ENCODE assay signal across 1 cellular context in genomic region chr10:103918053-103918846, GRCh38.
A peak's percentile ranks its signal among the peaks of the same experiment; 100 is the strongest.
TF ChIP-seq lines count a peak whose summit lies in the region.

A gene with protein sequence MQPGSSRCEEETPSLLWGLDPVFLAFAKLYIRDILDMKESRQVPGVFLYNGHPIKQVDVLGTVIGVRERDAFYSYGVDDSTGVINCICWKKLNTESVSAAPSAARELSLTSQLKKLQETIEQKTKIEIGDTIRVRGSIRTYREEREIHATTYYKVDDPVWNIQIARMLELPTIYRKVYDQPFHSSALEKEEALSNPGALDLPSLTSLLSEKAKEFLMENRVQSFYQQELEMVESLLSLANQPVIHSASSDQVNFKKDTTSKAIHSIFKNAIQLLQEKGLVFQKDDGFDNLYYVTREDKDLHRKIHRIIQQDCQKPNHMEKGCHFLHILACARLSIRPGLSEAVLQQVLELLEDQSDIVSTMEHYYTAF (minus strand): TSS chr10:103918184. CDS start chr10:103917594, 590 bp downstream.

TF ChIP-seq in GM12878, 131 proteins besides CTCF, POLR2A, EP300 and RAD21 (continued from another document and continues in another):
- TF ChIP-seq E2F8 (IDR thresholded peaks at IDR 0.05; ENCODE audit: low read depth, partially characterized antibody) (no peak), FOXK2 (IDR thresholded peaks at IDR 0.05) (no peak), TAF1 (IDR thresholded peaks at IDR 0.05; ENCODE audit: borderline replicate concordance, low read depth, low read length) (peak; percentile 78), SKIL (IDR thresholded peaks at IDR 0.05; ENCODE audit: low read depth, poor library complexity, severe bottlenecking) (no peak), RBBP5 (conservative IDR thresholded peaks at IDR 0.05) (no peak), HDAC6 (IDR thresholded peaks at IDR 0.05; ENCODE audit: unreplicated experiment) (no peak), NR2C2 (IDR thresholded peaks at IDR 0.05; ENCODE audit: borderline replicate concordance, control insufficient read depth, insufficient read length, low read depth) (no peak), SMC3 (IDR thresholded peaks at IDR 0.05; ENCODE audit: borderline replicate concordance, low read length) (no peak; the same call in 1 of the 2 replicates), YBX1 (IDR thresholded peaks at IDR 0.05) (no peak), RELA (IDR thresholded peaks at IDR 0.05; ENCODE audit: borderline replicate concordance, partially characterized antibody) (no peak), SREBF2 (IDR thresholded peaks at IDR 0.05; ENCODE audit: low read length) (no peak), SMAD1 (IDR thresholded peaks at IDR 0.05; ENCODE audit: low read depth, partially characterized antibody) (no peak), MEF2A (IDR thresholded peaks at IDR 0.05; ENCODE audit: insufficient read depth, low read depth, low read length) (0 out of 2 replicates have a peak, but pooled peaks have one; percentile 7), NFYA (IDR thresholded peaks at IDR 0.05; ENCODE audit: borderline replicate concordance, low read depth, low read length) (no peak), ZNF622 (IDR thresholded peaks at IDR 0.05) (no peak), KLF5 (IDR thresholded peaks at IDR 0.05; ENCODE audit: partially characterized antibody) (no peak), RUNX3 (IDR thresholded peaks at IDR 0.05; ENCODE audit: low read length) (peak; percentile 30; the same call in 1 of the 2 replicates), BHLHE40 (IDR thresholded peaks at IDR 0.05; ENCODE audit: borderline replicate concordance in 1 of 2, low read depth in 2 of 2, low read length in 1 of 2) (no peak), SP1 (IDR thresholded peaks at IDR 0.05; ENCODE audit: low read depth, low read length) (peak; percentile 23), ZNF384 (IDR thresholded peaks at IDR 0.05; ENCODE audit: borderline replicate concordance, low read depth, low read length) (no peak), RFX5 (IDR thresholded peaks at IDR 0.05; ENCODE audit: low read depth, low read length) (no peak), PAX8 (IDR thresholded peaks at IDR 0.05) (no peak), SMAD5 (IDR thresholded peaks at IDR 0.05; ENCODE audit: low read depth) (peak; percentile 75; the same call in 1 of the 2 replicates), NBN (IDR thresholded peaks at IDR 0.05) (peak; percentile 24), SREBF1 (IDR thresholded peaks at IDR 0.05; ENCODE audit: low read length) (no peak), POLR2AphosphoS2 (IDR thresholded peaks at IDR 0.05; ENCODE audit: low read depth, low read length) (0 out of 2 replicates have a peak, but pooled peaks have one; percentile 81), ZBED1 (IDR thresholded peaks at IDR 0.05; ENCODE audit: borderline replicate concordance) (no peak; the same call in 1 of the 2 replicates), EGR1 (IDR thresholded peaks at IDR 0.05; ENCODE audit: borderline replicate concordance in 1 of 2, low read depth in 2 of 2, low read length in 2 of 2) (peak in 1 of 2 experiments; percentile 28; a peak in 1 of 3 replicates), MTA3 (IDR thresholded peaks at IDR 0.05; ENCODE audit: borderline replicate concordance, low read length) (no peak), CHD1 (IDR thresholded peaks at IDR 0.05; ENCODE audit: low read depth, low read length) (no peak), NRF1 (conservative IDR thresholded peaks at IDR 0.05; ENCODE audit: low read depth, low read length) (peak; percentile 42), ZNF24 (IDR thresholded peaks at IDR 0.05) (no peak), CEBPZ (IDR thresholded peaks at IDR 0.05; ENCODE audit: low read depth, low read length) (no peak), BCL11A (IDR thresholded peaks at IDR 0.05; ENCODE audit: low read depth, low read length) (no peak), IKZF2 (IDR thresholded peaks at IDR 0.05) (peak; percentile 3 to 7; a peak in 1 of 4 replicates)
- TF ChIP-seq, protein P1, sequence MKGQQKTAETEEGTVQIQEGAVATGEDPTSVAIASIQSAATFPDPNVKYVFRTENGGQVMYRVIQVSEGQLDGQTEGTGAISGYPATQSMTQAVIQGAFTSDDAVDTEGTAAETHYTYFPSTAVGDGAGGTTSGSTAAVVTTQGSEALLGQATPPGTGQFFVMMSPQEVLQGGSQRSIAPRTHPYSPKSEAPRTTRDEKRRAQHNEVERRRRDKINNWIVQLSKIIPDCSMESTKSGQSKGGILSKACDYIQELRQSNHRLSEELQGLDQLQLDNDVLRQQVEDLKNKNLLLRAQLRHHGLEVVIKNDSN (IDR thresholded peaks at IDR 0.05; ENCODE audit: borderline replicate concordance, extremely low read length, insufficient read depth, low read depth, low read length): no peak
- TF ChIP-seq, protein P2, sequence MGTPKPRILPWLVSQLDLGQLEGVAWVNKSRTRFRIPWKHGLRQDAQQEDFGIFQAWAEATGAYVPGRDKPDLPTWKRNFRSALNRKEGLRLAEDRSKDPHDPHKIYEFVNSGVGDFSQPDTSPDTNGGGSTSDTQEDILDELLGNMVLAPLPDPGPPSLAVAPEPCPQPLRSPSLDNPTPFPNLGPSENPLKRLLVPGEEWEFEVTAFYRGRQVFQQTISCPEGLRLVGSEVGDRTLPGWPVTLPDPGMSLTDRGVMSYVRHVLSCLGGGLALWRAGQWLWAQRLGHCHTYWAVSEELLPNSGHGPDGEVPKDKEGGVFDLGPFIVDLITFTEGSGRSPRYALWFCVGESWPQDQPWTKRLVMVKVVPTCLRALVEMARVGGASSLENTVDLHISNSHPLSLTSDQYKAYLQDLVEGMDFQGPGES (IDR thresholded peaks at IDR 0.05): no peak
- TF ChIP-seq, protein P3, sequence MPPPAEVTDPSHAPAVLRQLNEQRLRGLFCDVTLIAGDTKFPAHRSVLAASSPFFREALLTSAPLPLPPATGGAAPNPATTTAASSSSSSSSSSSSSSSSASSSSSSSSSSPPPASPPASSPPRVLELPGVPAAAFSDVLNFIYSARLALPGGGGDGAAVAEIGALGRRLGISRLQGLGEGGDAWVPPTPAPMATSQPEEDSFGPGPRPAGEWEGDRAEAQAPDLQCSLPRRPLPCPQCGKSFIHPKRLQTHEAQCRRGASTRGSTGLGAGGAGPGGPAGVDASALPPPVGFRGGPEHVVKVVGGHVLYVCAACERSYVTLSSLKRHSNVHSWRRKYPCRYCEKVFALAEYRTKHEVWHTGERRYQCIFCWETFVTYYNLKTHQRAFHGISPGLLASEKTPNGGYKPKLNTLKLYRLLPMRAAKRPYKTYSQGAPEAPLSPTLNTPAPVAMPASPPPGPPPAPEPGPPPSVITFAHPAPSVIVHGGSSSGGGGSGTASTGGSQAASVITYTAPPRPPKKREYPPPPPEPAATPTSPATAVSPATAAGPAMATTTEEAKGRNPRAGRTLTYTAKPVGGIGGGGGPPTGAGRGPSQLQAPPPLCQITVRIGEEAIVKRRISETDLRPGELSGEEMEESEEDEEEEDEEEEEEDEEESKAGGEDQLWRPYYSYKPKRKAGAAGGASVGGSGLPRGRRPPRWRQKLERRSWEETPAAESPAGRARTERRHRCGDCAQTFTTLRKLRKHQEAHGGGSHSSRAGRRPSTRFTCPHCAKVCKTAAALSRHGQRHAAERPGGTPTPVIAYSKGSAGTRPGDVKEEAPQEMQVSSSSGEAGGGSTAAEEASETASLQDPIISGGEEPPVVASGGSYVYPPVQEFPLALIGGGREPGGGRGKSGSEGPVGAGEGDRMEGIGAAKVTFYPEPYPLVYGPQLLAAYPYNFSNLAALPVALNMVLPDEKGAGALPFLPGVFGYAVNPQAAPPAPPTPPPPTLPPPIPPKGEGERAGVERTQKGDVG (CRISPR knock-in tag; IDR thresholded peaks at IDR 0.05): no peak
- TF ChIP-seq, protein P4, sequence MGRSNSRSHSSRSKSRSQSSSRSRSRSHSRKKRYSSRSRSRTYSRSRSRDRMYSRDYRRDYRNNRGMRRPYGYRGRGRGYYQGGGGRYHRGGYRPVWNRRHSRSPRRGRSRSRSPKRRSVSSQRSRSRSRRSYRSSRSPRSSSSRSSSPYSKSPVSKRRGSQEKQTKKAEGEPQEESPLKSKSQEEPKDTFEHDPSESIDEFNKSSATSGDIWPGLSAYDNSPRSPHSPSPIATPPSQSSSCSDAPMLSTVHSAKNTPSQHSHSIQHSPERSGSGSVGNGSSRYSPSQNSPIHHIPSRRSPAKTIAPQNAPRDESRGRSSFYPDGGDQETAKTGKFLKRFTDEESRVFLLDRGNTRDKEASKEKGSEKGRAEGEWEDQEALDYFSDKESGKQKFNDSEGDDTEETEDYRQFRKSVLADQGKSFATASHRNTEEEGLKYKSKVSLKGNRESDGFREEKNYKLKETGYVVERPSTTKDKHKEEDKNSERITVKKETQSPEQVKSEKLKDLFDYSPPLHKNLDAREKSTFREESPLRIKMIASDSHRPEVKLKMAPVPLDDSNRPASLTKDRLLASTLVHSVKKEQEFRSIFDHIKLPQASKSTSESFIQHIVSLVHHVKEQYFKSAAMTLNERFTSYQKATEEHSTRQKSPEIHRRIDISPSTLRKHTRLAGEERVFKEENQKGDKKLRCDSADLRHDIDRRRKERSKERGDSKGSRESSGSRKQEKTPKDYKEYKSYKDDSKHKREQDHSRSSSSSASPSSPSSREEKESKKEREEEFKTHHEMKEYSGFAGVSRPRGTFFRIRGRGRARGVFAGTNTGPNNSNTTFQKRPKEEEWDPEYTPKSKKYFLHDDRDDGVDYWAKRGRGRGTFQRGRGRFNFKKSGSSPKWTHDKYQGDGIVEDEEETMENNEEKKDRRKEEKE (IDR thresholded peaks at IDR 0.05): no peak
- TF ChIP-seq, protein P5, sequence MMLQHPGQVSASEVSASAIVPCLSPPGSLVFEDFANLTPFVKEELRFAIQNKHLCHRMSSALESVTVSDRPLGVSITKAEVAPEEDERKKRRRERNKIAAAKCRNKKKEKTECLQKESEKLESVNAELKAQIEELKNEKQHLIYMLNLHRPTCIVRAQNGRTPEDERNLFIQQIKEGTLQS (IDR thresholded peaks at IDR 0.05; ENCODE audit: borderline replicate concordance, extremely low read depth, low read depth, low read length): no peak
